Comparison of ENCODE assay signal across 21 cellular contexts in genomic region chr3:61577760-61578159, GRCh38. TPM values are rescaled to one million over a fixed set of nuclear protein-coding genes. Genes with fewer than 3 reads are reported as not detected.
A peak's percentile ranks its signal among the peaks of the same experiment; 100 is the strongest.
DNase-seq lines count a peak whose midpoint lies in the region; ATAC-seq, FAIRE-seq and TF ChIP-seq lines count a peak whose summit lies in the region.
"Had no signal": no experiment of that assay in that cellular context is flagged by ENCODE, and none has a peak within 500 bp of the region (broad histone marks: within the 10 kb centered on the region; RNA-seq: fewer than 3 reads in every experiment).

No MANE protein-coding gene starts in this region.

- no peak overlapping the region for H2BK12ac ChIP-seq in H1 (ENCODE audit: low read depth, low read length)

- TF ChIP-seq CTCF in HepG2 (CRISPR knock-in tag; IDR thresholded peaks at IDR 0.05) (no peak), right lobe of liver (IDR thresholded peaks at IDR 0.05) (no peak), H1 (IDR thresholded peaks at IDR 0.05; ENCODE audit: control extremely low read depth in 1 of 3, insufficient read depth in 1 of 3, low read depth in 1 of 3, low read length in 3 of 3) (no peak), sigmoid colon (IDR thresholded peaks at IDR 0.05) (no peak)

- H3K79me2 ChIP-seq in HepG2 (ENCODE audit: insufficient read depth, low read length) (peaks cover 63% of the 10 kb centered on the region), H1 (ENCODE audit: control insufficient read depth in 1 of 2, insufficient read depth in 2 of 2, low read length in 2 of 2) (peaks cover 65 to 100% of the 10 kb centered on the region in 2 experiments)

- H3K56ac ChIP-seq in H1 (replicated peaks; ENCODE audit: insufficient read length, low read depth, low read length), result no peak overlapping the region

- no peak for TF ChIP-seq EP300 in HepG2 (IDR thresholded peaks at IDR 0.05; ENCODE audit: low read depth in 2 of 2, low read length in 2 of 2)
- TF ChIP-seq EP300 in HepG2 (CRISPR knock-in tag; IDR thresholded peaks at IDR 0.05; ENCODE audit: borderline replicate concordance), result no peak
- no peak for TF ChIP-seq EP300 in H1 (IDR thresholded peaks at IDR 0.05; ENCODE audit: borderline replicate concordance in 1 of 2, low read depth in 2 of 2, low read length in 2 of 2)
- no peak for TF ChIP-seq EP300 in sigmoid colon (IDR thresholded peaks at IDR 0.05)

- H4K20me1 ChIP-seq in HepG2 (ENCODE audit: insufficient read depth, low read length) (peaks cover 4% of the 10 kb centered on the region), H1 (replicated peaks in 1 of 2; ENCODE audit: control insufficient read depth in 1 of 2, insufficient read depth in 2 of 2, low read length in 2 of 2) (peaks cover 50 to 53% of the 10 kb centered on the region in 2 experiments)

- H3K36me3 ChIP-seq in HepG2 (replicated peaks in 1 of 2; ENCODE audit: control insufficient read depth in 1 of 2, insufficient read depth in 2 of 2, low read length in 2 of 2) (no peaks in the 10 kb centered on the region; a peak in 1 of 5 replicates), right lobe of liver (no peaks in the 10 kb centered on the region), H1 (ENCODE audit: control insufficient read depth in 2 of 4, insufficient read depth in 4 of 4, low read length in 3 of 4) (peaks cover 0 to 3% (median 0%) of the 10 kb centered on the region in 4 experiments; a peak in 1 of 8 replicates), sigmoid colon (no peaks in the 10 kb centered on the region)

- H3K27ac ChIP-seq in HepG2 (ENCODE audit: extremely low read length, insufficient read depth, low read length) (no peak overlapping the region), right lobe of liver (no peak overlapping the region), H1 (ENCODE audit: low read depth, low read length) (no peak overlapping the region), sigmoid colon (peak overlapping the region in 3 of 4 donors; percentile 33 to 47 (median 38))
- H3K27ac ChIP-seq: 22Rv1, A549 had no signal

- H3K4me3 Mint-ChIP-seq in effector memory CD8-positive, alpha-beta T cell, result no peak overlapping the region
- H3K4me3 Mint-ChIP-seq: CD4-positive, alpha-beta T cell; IgD-negative memory B cell had no signal

- no peak overlapping the region for H2AK5ac ChIP-seq in H1 (ENCODE audit: low read depth, low read length)

- TF ChIP-seq RAD21 in HepG2 (CRISPR knock-in tag; IDR thresholded peaks at IDR 0.05) (no peak), H1 (IDR thresholded peaks at IDR 0.05 in 1 of 2, conservative IDR thresholded peaks at IDR 0.05 in 1 of 2; ENCODE audit: low read depth in 2 of 2, low read length in 2 of 2) (no peak)

- no peak overlapping the region for H3K27ac Mint-ChIP-seq in effector memory CD8-positive, alpha-beta T cell
- H3K27ac Mint-ChIP-seq: CD4-positive, alpha-beta T cell had no signal

- H3K4me2 ChIP-seq in HepG2 (ENCODE audit: low read depth, low read length) (no peak overlapping the region), H1 (ENCODE audit: insufficient read depth in 1 of 2, low read depth in 2 of 2, low read length in 2 of 2) (no peak overlapping the region)
- H3K4me2 ChIP-seq: A549 had no signal

- no peak overlapping the region for H2BK20ac ChIP-seq in H1 (ENCODE audit: low read length)

- H3K23ac ChIP-seq in H1 (ENCODE audit: insufficient read length), result no peak overlapping the region

- no peak overlapping the region for H3K14ac ChIP-seq in H1 (ENCODE audit: insufficient read length)

- in situ Hi-C loops in HepG2 (cut with HindIII; ENCODE audit: extremely low pct_ligation_motif_present, low pct_unique_long_range_greater_than_20kb), result no loop called here

- no peak overlapping the region for H4K8ac ChIP-seq in H1 (ENCODE audit: extremely low read depth, insufficient read depth, low read length)

- no peaks in the 10 kb centered on the region for H3K4me1 Mint-ChIP-seq in effector memory CD8-positive, alpha-beta T cell (ENCODE audit: low read depth in 2 of 2)
- H3K4me1 Mint-ChIP-seq: IgD-negative memory B cell had no signal

- H3K9me3 ChIP-seq in HepG2 (ENCODE audit: low read length) (no peaks in the 10 kb centered on the region), right lobe of liver (no peaks in the 10 kb centered on the region), H1 (ENCODE audit: insufficient read depth in 2 of 2, low read depth in 1 of 2, low read length in 1 of 2) (no peaks in the 10 kb centered on the region), sigmoid colon (no peaks in the 10 kb centered on the region)
- H3K9me3 ChIP-seq: A549, Caco-2 had no signal

- H3K4me1 ChIP-seq in HepG2 (ENCODE audit: insufficient read depth, low read length), result peaks cover 23% of the 10 kb centered on the region
- H3K4me1 ChIP-seq in right lobe of liver, result no peaks in the 10 kb centered on the region
- H3K4me1 ChIP-seq in H1 (replicated peaks in 1 of 4; ENCODE audit: control insufficient read depth in 3 of 4, insufficient read depth in 4 of 4, low read length in 3 of 4), result peaks cover 1 to 36% (median 8%) of the 10 kb centered on the region in 4 experiments; a peak in 5 of 7 replicates
- peaks cover 0 to 41% (median 28%) of the 10 kb centered on the region in 4 donors for H3K4me1 ChIP-seq in sigmoid colon
- H3K4me1 ChIP-seq: A549 had no signal

- H3K9me3 Mint-ChIP-seq in effector memory CD8-positive, alpha-beta T cell, result peaks cover 0 to 5% of the 10 kb centered on the region in 2 donors

- H3K4ac ChIP-seq in H1 (replicated peaks; ENCODE audit: insufficient read length, low read depth, low read length), result no peak overlapping the region

- no peak for TF ChIP-seq POLR2A in HepG2 (IDR thresholded peaks at IDR 0.05; ENCODE audit: insufficient read depth in 1 of 2, low read depth in 2 of 2, low read length in 2 of 2)
- no peak for TF ChIP-seq POLR2A in right lobe of liver (IDR thresholded peaks at IDR 0.05)
- no peak for TF ChIP-seq POLR2A in H1 (IDR thresholded peaks at IDR 0.05; ENCODE audit: control extremely low read depth in 1 of 2, low read depth in 2 of 2, low read length in 2 of 2)
- TF ChIP-seq POLR2A in sigmoid colon (IDR thresholded peaks at IDR 0.05), result no peak

- intact Hi-C loops in HepG2 (cut with micrococcal nuclease; ENCODE audit: unreplicated experiment) (no loop called here), right lobe of liver (cut with DNase I) (no loop called here), sigmoid colon (cut with DNase I) (no loop called here), head of caudate nucleus (cut with DNase I) (no loop called here)

- H3K4me3 ChIP-seq in HepG2 (replicated peaks in 1 of 3; ENCODE audit: insufficient read depth in 1 of 3, low read depth in 2 of 3, low read length in 3 of 3) (no peak overlapping the region), right lobe of liver (no peak overlapping the region), H1 (ENCODE audit: extremely low read depth in 1 of 4, insufficient read depth in 2 of 4, low read depth in 3 of 4, low read length in 4 of 4) (no peak overlapping the region), sigmoid colon (no peak overlapping the region)
- H3K4me3 ChIP-seq: A549 had no signal

- no peak overlapping the region for H2BK120ac ChIP-seq in H1 (replicated peaks; ENCODE audit: low read depth, low read length)

- H2AFZ ChIP-seq in HepG2 (ENCODE audit: low read length) (no peak overlapping the region), H1 (ENCODE audit: low read length) (no peak overlapping the region)

- H4K5ac ChIP-seq in H1 (ENCODE audit: insufficient read length, low read depth, low read length), result no peak overlapping the region

- WGBS in HepG2 (ENCODE audit: low lambda C conversion rate), result 98% methylated on average over 3 of the region's 3 CpGs
- WGBS in right lobe of liver (ENCODE audit: insufficient coverage, low coverage, low lambda C conversion rate, missing lambda C conversion rate), result 79% methylated on average over 2 of the region's 3 CpGs
- 86% methylated on average over 3 of the region's 3 CpGs; no CpG with 5 or more reads in 1 of the 2 experiments for WGBS in H1 (ENCODE audit: extremely low coverage in 1 of 2, insufficient coverage in 1 of 2, insufficient read length in 1 of 2, insufficient replicate concordance in 2 of 2, low coverage in 1 of 2, low lambda C conversion rate in 2 of 2, missing lambda C conversion rate in 1 of 2), 2 experiments
- WGBS in sigmoid colon, 2 donors, result 91 to 92% methylated on average over 3 of the region's 3 CpGs

- FAIRE-seq in HepG2 (lab: Jason Lieb, UNC) (no peak), H1 (lab: Jason Lieb, UNC) (no peak)
- FAIRE-seq: A549, D721Med, G401.6, GM12891, GM19239, H54, HTR-8/SVneo had no signal

- CTCF ChIA-PET in HepG2 (lab: Yijun Ruan, JAX; ENCODE audit: low intra/inter-chr PET ratio, low total read pairs), result no interaction called here
- CTCF ChIA-PET in H1 (lab: Charles Lee; ENCODE audit: partially characterized antibody), result interaction anchor here (0.5 to 3.1 kb wide), 7 partner anchors 10 to 605 kb away, joined by 3 to 14 read pairs (median 3); no protein-coding TSS in a partner anchor

- H3K79me1 ChIP-seq in H1 (ENCODE audit: low read depth, low read length), result peaks cover 15% of the 10 kb centered on the region

- no peaks in the 10 kb centered on the region for H3K36me3 Mint-ChIP-seq in effector memory CD8-positive, alpha-beta T cell (ENCODE audit: insufficient read depth)
- H3K36me3 Mint-ChIP-seq: IgD-negative memory B cell had no signal

- DNase-seq in HepG2 (ENCODE audit: low spot score), result no peak
- DNase-seq in right lobe of liver, result no peak
- DNase-seq in H1 (ENCODE audit: low read depth in 1 of 2, low spot score in 2 of 2), result no peak
- no peak for DNase-seq in sigmoid colon
- DNase-seq in head of caudate nucleus, result no peak
- no peak for DNase-seq in islet precursor cell
- no peak for DNase-seq in effector memory CD8-positive, alpha-beta T cell
- DNase-seq: AML-193; Caco-2; CD4-positive, alpha-beta T cell; KBM-7 had no signal

- H3K23me2 ChIP-seq in H1 (ENCODE audit: low read depth, low read length), result no peaks in the 10 kb centered on the region

- no TSS peak for BruUV-seq in HepG2 (replicated peaks; lab: Mats Ljungman, UMichigan)

- H3K27me3 Mint-ChIP-seq in effector memory CD8-positive, alpha-beta T cell, result no peaks in the 10 kb centered on the region

- H3K27me3 ChIP-seq in HepG2 (ENCODE audit: control insufficient read depth in 1 of 2, insufficient read depth in 2 of 2, low read length in 2 of 2) (no peaks in the 10 kb centered on the region), right lobe of liver (no peaks in the 10 kb centered on the region), H1 (replicated peaks in 1 of 4; ENCODE audit: control insufficient read depth in 3 of 4, extremely low read depth in 1 of 4, insufficient read depth in 3 of 4, low read length in 3 of 4) (no peaks in the 10 kb centered on the region), sigmoid colon (no peaks in the 10 kb centered on the region)

- H3K18ac ChIP-seq in H1 (ENCODE audit: extremely low read depth, low read length), result no peak overlapping the region

- H2BK5ac ChIP-seq in H1 (ENCODE audit: low read depth, low read length), result no peak overlapping the region

- H3K9ac ChIP-seq in HepG2 (ENCODE audit: insufficient read depth, low read depth, low read length) (no peak overlapping the region), H1 (replicated peaks in 1 of 4; ENCODE audit: extremely low read depth in 1 of 4, low read depth in 3 of 4, low read length in 3 of 4) (no peak overlapping the region)

- H4K91ac ChIP-seq in H1 (replicated peaks; ENCODE audit: insufficient read length, low read length), result no peak overlapping the region

- no peak overlapping the region for H2BK15ac ChIP-seq in H1 (ENCODE audit: low read length)

- POLR2A ChIA-PET in HepG2 (lab: Yijun Ruan, JAX), result interaction anchor here (0.5 to 1.9 kb wide), 2 partner anchors 16 to 33 kb away, joined by 3 to 8 read pairs; partner anchors contain the start of gene PTPRG
- POLR2A ChIA-PET in H1 (lab: Charles Lee; ENCODE audit: partially characterized antibody), result interaction anchor here (0.9 to 15.0 kb wide), 6 partner anchors 13 to 562 kb away, joined by 3 to 200 read pairs (median 4); partner anchors contain the start of gene PTPRG

- ATAC-seq in HepG2 (no peak), right lobe of liver (no peak)
- no peak for ATAC-seq in effector memory CD8-positive, alpha-beta T cell (replicated peaks)
- ATAC-seq: A549, HCT116 had no signal

RNA-seq across cellular contexts. Expression of gene PTPRG, which starts 16.4 kb away (rescaled TPM):
- 17.8 and 25.3 TPM in 2 replicates for total RNA-seq in HepG2 (2016; rRNA removed; fragmentation: Illumina TruSeq; extraction: Trizol)
- 1.5 and 3.0 TPM in 2 replicates for total RNA-seq in HepG2 (2016; cell fraction: cytosol; rRNA removed; fragmentation: Illumina TruSeq; extraction: Trizol; ENCODE audit: low read depth)
- total RNA-seq in HepG2 (2016; cell fraction: insoluble cytoplasmic fraction; rRNA removed; fragmentation: Illumina TruSeq; extraction: Trizol), result 17.7 and 23.8 TPM in 2 replicates
- total RNA-seq in HepG2 (2016; cell fraction: membrane; rRNA removed; fragmentation: Illumina TruSeq; extraction: Trizol), result 6.6 and 7.5 TPM in 2 replicates
- total RNA-seq in HepG2 (2016; cell fraction: nucleus; rRNA removed; fragmentation: Illumina TruSeq; extraction: Trizol), result 54.4 and 62.0 TPM in 2 replicates
- polyA plus RNA-seq in HepG2 (2011; rRNA removed), result 6.9 and 8.0 TPM in 2 replicates
- 5.1 and 6.3 TPM in 2 replicates for polyA plus RNA-seq in HepG2 (2011; cell fraction: cytosol; rRNA removed)
- polyA plus RNA-seq in HepG2 (2011; cell fraction: nucleus; rRNA removed), result 11.3 and 14.5 TPM in 2 replicates
- 10.7 and 11.8 TPM in 2 replicates for polyA plus RNA-seq in HepG2 (2012)
- polyA plus RNA-seq in HepG2 (2016; cell fraction: cytosol; fragmentation: Illumina TruSeq; extraction: Trizol; ENCODE audit: low read depth), result 0.58 and 0.68 TPM in 2 replicates
- polyA plus RNA-seq in HepG2 (2016; cell fraction: insoluble cytoplasmic fraction; fragmentation: Illumina TruSeq; extraction: Trizol; ENCODE audit: low read depth), result 9.2 and 9.6 TPM in 2 replicates
- 1.3 and 1.5 TPM in 2 replicates for polyA plus RNA-seq in HepG2 (2016; cell fraction: membrane; fragmentation: Illumina TruSeq; extraction: Trizol; ENCODE audit: low read depth)
- 23.3 and 24.1 TPM in 2 replicates for polyA plus RNA-seq in HepG2 (2016; cell fraction: nucleus; fragmentation: Illumina TruSeq; extraction: Trizol; ENCODE audit: insufficient read depth, low read depth)
- 0.05 and 44.0 TPM in 2 replicates for polyA minus RNA-seq in HepG2 (2011; rRNA and poly(A)+ RNA removed; ENCODE audit: low replicate concordance)
- 24.8 and 27.2 TPM in 2 replicates for polyA minus RNA-seq in HepG2 (2011; cell fraction: cytosol; rRNA and poly(A)+ RNA removed)
- 79.6 and 89.1 TPM in 2 replicates for polyA minus RNA-seq in HepG2 (2011; cell fraction: nucleus; rRNA and poly(A)+ RNA removed)
- 10 to 100 TPM; 11.7 to 27.8 (median 14.7) TPM for total RNA-seq in right lobe of liver
- 90.1 and 96.2 TPM in 2 replicates for total RNA-seq in H1 (2021; fragmentation: NEBNext Ultra II Directional; extraction: Animal tissue kit (Norgen Biotek cat#: 25700))
- 23.3 and 23.6 TPM in 2 replicates for polyA plus RNA-seq in H1 (2011; rRNA removed)
- 21.3 TPM for polyA plus RNA-seq in H1 (2011; cell fraction: cytosol; rRNA removed)
- polyA plus RNA-seq in H1 (2011; cell fraction: nucleus; rRNA removed), result 58.4 TPM
- 32.5 to 53.4 TPM (median 45.1 TPM) in 4 replicates for polyA plus RNA-seq in H1 (2012, experiment 1 of 2)
- polyA plus RNA-seq in H1 (2012, experiment 2 of 2), result 2.0 TPM
- polyA plus RNA-seq in H1 (2013, experiment 1 of 2), result 96.2 TPM
- polyA plus RNA-seq in H1 (2013, experiment 2 of 2), result 92.9 TPM
- 145 and 178 TPM in 2 replicates for polyA minus RNA-seq in H1 (2011; rRNA and poly(A)+ RNA removed)
- 78.4 TPM for polyA minus RNA-seq in H1 (2011; cell fraction: cytosol; rRNA and poly(A)+ RNA removed)
- polyA minus RNA-seq in H1 (2011; cell fraction: nucleus; rRNA and poly(A)+ RNA removed), result 313 TPM
- 10 to 100 TPM; 62.7 to 76.3 (median 73.7) TPM for total RNA-seq in sigmoid colon
- 1 to 10 TPM in 2 of 3 donors, under 1 TPM in 1; 0.69 to 8.7 (median 1.2) TPM for polyA plus RNA-seq in sigmoid colon

Comparison
In these comparisons a context has a peak if more than half of its experiments do, and no peak if none do; other contexts are left out.
1. H3K27ac ChIP-seq: peak in sigmoid colon (3 of 4); none in HepG2 (single experiment), right lobe of liver (0 of 3) and H1 (single experiment).
2. Of the 41 proteins assayed by ChIP-seq in both HepG2 and H1: peak only in HepG2: none; only in H1: none; in both: KDM1A; in neither: 39; mixed calls (peak in some experiments, not most) for 1.